ENCODE assay signal across 25 cellular contexts in genomic region chr12:106815741-106816140, GRCh38.
"Had no signal": no experiment of that assay in that cellular context is flagged by ENCODE, and none has a peak within 500 bp of the region (broad histone marks: within the 10 kb centered on the region; RNA-seq: fewer than 3 reads in every experiment).

No MANE protein-coding gene starts in this region.

- H3K27me3 Mint-ChIP-seq: effector memory CD8-positive, alpha-beta T cell; memory B cell; naive B cell; natural killer cell treated with Interleukin-12 subunit alpha and Interleukin-12 subunit beta and Interleukin-15 and Interleukin-18, amount 100 ng/mL, for 72 hours; stimulated activated naive CD8-positive, alpha-beta T cell treated with anti-CD3 and anti-CD28 coated beads, Interleukin-15, amount 100 ng/mL, for 72 hours had no signal

- H3K36me3 ChIP-seq: thyroid gland, vagina had no signal

- H3K36me3 Mint-ChIP-seq: naive B cell; natural killer cell treated with Interleukin-12 subunit alpha and Interleukin-12 subunit beta and Interleukin-15 and Interleukin-18, amount 100 ng/mL, for 72 hours had no signal

- H3K9me3 Mint-ChIP-seq: effector memory CD8-positive, alpha-beta T cell; memory B cell; mesothelial cell of epicardium; naive B cell; natural killer cell treated with Interleukin-12 subunit alpha and Interleukin-12 subunit beta and Interleukin-15 and Interleukin-18, amount 100 ng/mL, for 72 hours; neural progenitor cell; stimulated activated naive CD8-positive, alpha-beta T cell treated with anti-CD3 and anti-CD28 coated beads, Interleukin-15, amount 100 ng/mL, for 72 hours had no signal

- H3K27ac ChIP-seq: esophagus squamous epithelium, neural progenitor cell, right lobe of liver, suprapubic skin, thyroid gland, vagina had no signal

- H3K4me1 Mint-ChIP-seq: memory B cell; mesothelial cell of epicardium; naive B cell; stimulated activated naive CD8-positive, alpha-beta T cell treated with anti-CD3 and anti-CD28 coated beads, Interleukin-15, amount 100 ng/mL, for 72 hours had no signal

- H2AFZ ChIP-seq: neural progenitor cell had no signal

- H3K4me1 ChIP-seq: esophagus squamous epithelium, neural progenitor cell, right lobe of liver, suprapubic skin, thyroid gland, vagina had no signal

- H3K4me2 ChIP-seq: neural progenitor cell had no signal

- ATAC-seq: effector memory CD8-positive, alpha-beta T cell; left lobe of liver; mucosa of descending colon; natural killer cell treated with Interleukin-12 subunit alpha and Interleukin-12 subunit beta and Interleukin-15 and Interleukin-18, amount 100 ng/mL, for 72 hours; right lobe of liver; stimulated activated naive CD8-positive, alpha-beta T cell treated with anti-CD3 and anti-CD28 coated beads, Interleukin-15, amount 100 ng/mL, for 72 hours had no signal

- H3K4me3 ChIP-seq: esophagus squamous epithelium, lung, mucosa of descending colon, neural progenitor cell, right lobe of liver, suprapubic skin, thyroid gland, vagina had no signal

- H3K27ac Mint-ChIP-seq: effector memory CD8-positive, alpha-beta T cell; memory B cell; mesothelial cell of epicardium; natural killer cell treated with Interleukin-12 subunit alpha and Interleukin-12 subunit beta and Interleukin-15 and Interleukin-18, amount 100 ng/mL, for 72 hours; neural progenitor cell; stimulated activated naive CD8-positive, alpha-beta T cell treated with anti-CD3 and anti-CD28 coated beads, Interleukin-15, amount 100 ng/mL, for 72 hours had no signal

- H3K9me3 ChIP-seq: esophagus squamous epithelium, mucosa of descending colon, right lobe of liver, suprapubic skin, thyroid gland, vagina had no signal

- H3K27me3 ChIP-seq: esophagus squamous epithelium, neural progenitor cell, right lobe of liver, suprapubic skin, thyroid gland, vagina had no signal

- DNase-seq: cortex of kidney; effector memory CD8-positive, alpha-beta T cell; erythroblast; esophagus squamous epithelium; kidney; mucosa of descending colon; naive B cell; posterior cingulate gyrus; retina; right lobe of liver; small intestine; stimulated activated CD4-positive, alpha-beta T cell treated with anti-CD3 and anti-CD28 coated beads, Interleukin-15, amount 100 ng/mL, for 24 hours; stimulated activated CD4-positive, alpha-beta T cell treated with anti-CD3 and anti-CD28 coated beads, Interleukin-2, amount 100 ng/mL, for 48 hours; stimulated activated naive CD4-positive, alpha-beta T cell; stimulated activated naive CD8-positive, alpha-beta T cell treated with anti-CD3 and anti-CD28 coated beads, Interleukin-15, amount 100 ng/mL, for 72 hours; thyroid gland; trophoblast cell had no signal

- H3K4me3 Mint-ChIP-seq: effector memory CD8-positive, alpha-beta T cell; memory B cell; mesothelial cell of epicardium; naive B cell; natural killer cell treated with Interleukin-12 subunit alpha and Interleukin-12 subunit beta and Interleukin-15 and Interleukin-18, amount 100 ng/mL, for 72 hours; neural progenitor cell; stimulated activated naive CD8-positive, alpha-beta T cell treated with anti-CD3 and anti-CD28 coated beads, Interleukin-15, amount 100 ng/mL, for 72 hours had no signal

- H3K9ac ChIP-seq: neural progenitor cell had no signal
